ENCODE assay signal across 8 cellular contexts in genomic region chr13:22061371-22061805, GRCh38.
DNase-seq lines count a peak whose midpoint lies in the region; ATAC-seq and TF ChIP-seq lines count a peak whose summit lies in the region.

No MANE protein-coding gene starts in this region.

- H3K4me3 Mint-ChIP-seq in activated CD8-positive, alpha-beta T cell treated with anti-CD3 and anti-CD28 coated beads, Interleukin-2, amount 10 ng/mL, durations not matched to agents 7 days and 5 days, result peak overlapping the region; percentile 50
- H3K4me3 Mint-ChIP-seq in naive B cell, result peak overlapping the region; percentile 19 to 84 (median 67)

- H3K9me2 ChIP-seq in PC-9 (ENCODE audit: insufficient read depth), result no peaks in the 10 kb centered on the region

- TF ChIP-seq POLR2A in sigmoid colon (IDR thresholded peaks at IDR 0.05), result no peak

- POLR2A ChIA-PET in activated CD8-positive, alpha-beta T cell treated with anti-CD3 and anti-CD28 coated beads, Interleukin-2, amount 10 ng/mL, durations not matched to agents 7 days and 5 days (lab: Charles Lee), result interaction anchor here (1.5 to 1.7 kb wide), 2 partner anchors 11 to 22 kb away, joined by 3 to 5 read pairs; no protein-coding TSS in a partner anchor
- POLR2A ChIA-PET in PC-9 (lab: Charles Lee; ENCODE audit: unreplicated experiment), result no interaction called here

- H3K4me2 ChIP-seq in PC-9, result no peak overlapping the region

- no peak overlapping the region for H2AFZ ChIP-seq in PC-9

- TF ChIP-seq CTCF in sigmoid colon (IDR thresholded peaks at IDR 0.05) (no peak), PC-9 (conservative IDR thresholded peaks at IDR 0.05) (no peak)

- ATAC-seq in HG03097 (IDR thresholded peaks at IDR 0.05; ENCODE audit: low FRiP score, unreplicated experiment), result peak; percentile 35
- peak; percentile 61 for ATAC-seq in activated CD8-positive, alpha-beta T cell treated with anti-CD3 and anti-CD28 coated beads, Interleukin-2, amount 10 ng/mL, durations not matched to agents 7 days and 5 days
- peak; percentile 38 to 44 for ATAC-seq in naive B cell (ENCODE audit: low read depth in 2 of 2)

- H3K36me3 Mint-ChIP-seq in activated CD8-positive, alpha-beta T cell treated with anti-CD3 and anti-CD28 coated beads, Interleukin-2, amount 10 ng/mL, durations not matched to agents 7 days and 5 days (ENCODE audit: low read depth), result no peaks in the 10 kb centered on the region
- no peaks in the 10 kb centered on the region for H3K36me3 Mint-ChIP-seq in naive B cell

- peak overlapping the region; percentile 85 for H3K27ac Mint-ChIP-seq in activated CD8-positive, alpha-beta T cell treated with anti-CD3 and anti-CD28 coated beads, Interleukin-2, amount 10 ng/mL, durations not matched to agents 7 days and 5 days
- peak overlapping the region; percentile 74 to 95 (median 90) for H3K27ac Mint-ChIP-seq in naive B cell

- DNase-seq in GM19240 (ENCODE audit: insufficient read length, low spot score), result peak; percentile 6
- DNase-seq in activated CD8-positive, alpha-beta T cell treated with anti-CD3 and anti-CD28 coated beads, Interleukin-2, amount 10 ng/mL, durations not matched to agents 7 days and 5 days, result no peak
- DNase-seq in naive B cell, result no peak
- no peak for DNase-seq in NCI-H1048 (lab: John Stamatoyannopoulos, UW)
- no peak for DNase-seq in sigmoid colon
- no peak for DNase-seq in PC-9
- no peak for DNase-seq in NCI-H524 treated with DMSO at 0.1 percent for 48 hours (lab: John Stamatoyannopoulos, UW)

- CTCF ChIA-PET in activated CD8-positive, alpha-beta T cell treated with anti-CD3 and anti-CD28 coated beads, Interleukin-2, amount 10 ng/mL, durations not matched to agents 7 days and 5 days (lab: Charles Lee), result interaction anchor here (1.0 to 1.1 kb wide), 2 partner anchors 10 to 217 kb away, joined by 3 read pairs; no protein-coding TSS in a partner anchor
- CTCF ChIA-PET in PC-9 (lab: Charles Lee), result no interaction called here

- H3K4me1 ChIP-seq in sigmoid colon, result peaks cover 0 to 4% (median 0%) of the 10 kb centered on the region in 4 donors
- H3K4me1 ChIP-seq in PC-9 (replicated peaks; ENCODE audit: insufficient read depth), result no peaks in the 10 kb centered on the region

- H3K36me3 ChIP-seq in sigmoid colon (no peaks in the 10 kb centered on the region), PC-9 (ENCODE audit: low read depth) (no peaks in the 10 kb centered on the region)

- H3K4me3 ChIP-seq in sigmoid colon (no peak overlapping the region), PC-9 (no peak overlapping the region)

- no peak for TF ChIP-seq EP300 in sigmoid colon (IDR thresholded peaks at IDR 0.05)

- no TSS peak for BruUV-seq in PC-9 (replicated peaks; lab: Mats Ljungman, UMichigan)

- intact Hi-C loops in sigmoid colon (cut with DNase I) (no loop called here), PC-9 (cut with micrococcal nuclease; ENCODE audit: unreplicated experiment) (no loop called here)

- peaks cover 43% of the 10 kb centered on the region for H3K4me1 Mint-ChIP-seq in activated CD8-positive, alpha-beta T cell treated with anti-CD3 and anti-CD28 coated beads, Interleukin-2, amount 10 ng/mL, durations not matched to agents 7 days and 5 days (ENCODE audit: low read depth)
- H3K4me1 Mint-ChIP-seq in naive B cell, result peaks cover 38 to 61% (median 42%) of the 10 kb centered on the region in 3 donors

- H3K27ac ChIP-seq in sigmoid colon (no peak overlapping the region), PC-9 (no peak overlapping the region)

- H3K9me3 ChIP-seq in sigmoid colon, result no peaks in the 10 kb centered on the region
- H3K9me3 ChIP-seq in PC-9 (ENCODE audit: insufficient read depth, low read depth), result no peaks in the 10 kb centered on the region

- H3K27me3 ChIP-seq in sigmoid colon (no peaks in the 10 kb centered on the region), PC-9 (ENCODE audit: insufficient read depth, low read depth) (peaks cover 25% of the 10 kb centered on the region; the same call in 1 of the 2 replicates)

- H3K79me2 ChIP-seq in PC-9 (ENCODE audit: low read depth), result no peaks in the 10 kb centered on the region

- H3K27me3 Mint-ChIP-seq in activated CD8-positive, alpha-beta T cell treated with anti-CD3 and anti-CD28 coated beads, Interleukin-2, amount 10 ng/mL, durations not matched to agents 7 days and 5 days (ENCODE audit: low read depth), result no peaks in the 10 kb centered on the region
- no peaks in the 10 kb centered on the region for H3K27me3 Mint-ChIP-seq in naive B cell

- H4K20me1 ChIP-seq in PC-9 (ENCODE audit: insufficient read depth), result no peaks in the 10 kb centered on the region

- WGBS in sigmoid colon, 2 donors, result 70 to 86% methylated on average over 8 of the region's 8 CpGs

- H3F3A ChIP-seq in PC-9 (ENCODE audit: insufficient read depth, low read depth), result no peaks in the 10 kb centered on the region

- no peaks in the 10 kb centered on the region for H3K9me3 Mint-ChIP-seq in activated CD8-positive, alpha-beta T cell treated with anti-CD3 and anti-CD28 coated beads, Interleukin-2, amount 10 ng/mL, durations not matched to agents 7 days and 5 days (ENCODE audit: insufficient read depth)
- H3K9me3 Mint-ChIP-seq in naive B cell, result peaks cover 0 to 1% (median 0%) of the 10 kb centered on the region in 7 donors
